16 cellular contexts compared by ENCODE assay signal in genomic region chr12:14267724-14268123, GRCh38.
"Had no signal": no experiment of that assay in that cellular context is flagged by ENCODE, and none has a peak within 500 bp of the region (broad histone marks: within the 10 kb centered on the region; RNA-seq: fewer than 3 reads in every experiment).

No MANE protein-coding gene starts in this region.

- DNase-seq: activated CD4-positive, alpha-beta T cell treated with anti-CD3 and anti-CD28 coated beads, Interleukin-2, amount 10 ng/mL, durations not matched to agents 7 days and 5 days; activated CD4-positive, CD25-positive, alpha-beta regulatory T cell; activated CD8-positive, alpha-beta memory T cell treated with anti-CD3 and anti-CD28 coated beads for 24 hours; activated naive CD4-positive, alpha-beta T cell treated with Interleukin-2 at 50 U/mL for 16 hours; anterior cingulate cortex; cerebellar nuclear complex; effector memory CD8-positive, alpha-beta T cell; heart left ventricle; naive thymus-derived CD4-positive, alpha-beta T cell; occipital lobe; stimulated activated CD4-positive, alpha-beta T cell treated with anti-CD3 and anti-CD28 coated beads, Interleukin-12 subunit alpha, Interleukin-12 subunit beta, amount 100 ng/mL, for 4 hours; stimulated activated CD4-positive, alpha-beta T cell treated with anti-CD3 and anti-CD28 coated beads, Interleukin-2, amount 100 ng/mL, for 24 hours had no signal

- ATAC-seq: effector memory CD8-positive, alpha-beta T cell; heart left ventricle; naive thymus-derived CD4-positive, alpha-beta T cell had no signal

- H3K27me3 ChIP-seq: heart left ventricle had no signal

- H3K4me3 Mint-ChIP-seq: activated CD4-positive, alpha-beta T cell treated with anti-CD3 and anti-CD28 coated beads, Interleukin-2, amount 10 ng/mL, durations not matched to agents 7 days and 5 days; effector memory CD8-positive, alpha-beta T cell; naive thymus-derived CD4-positive, alpha-beta T cell; T-helper 2 cell treated with Interferon-gamma antibody and Interleukin-4, amounts not matched to agents 5 μg/mL and 100 μg/mL, for 36 hours had no signal

- H3K4me3 ChIP-seq: heart left ventricle, lung, thoracic aorta had no signal

- H3K36me3 ChIP-seq: heart left ventricle, thoracic aorta had no signal

- H3K27me3 Mint-ChIP-seq: activated CD4-positive, alpha-beta T cell treated with anti-CD3 and anti-CD28 coated beads, Interleukin-2, amount 10 ng/mL, durations not matched to agents 7 days and 5 days; effector memory CD8-positive, alpha-beta T cell; naive thymus-derived CD4-positive, alpha-beta T cell had no signal

- H3K9me3 ChIP-seq: thoracic aorta had no signal

- H3K27ac Mint-ChIP-seq: activated CD4-positive, alpha-beta T cell treated with anti-CD3 and anti-CD28 coated beads, Interleukin-2, amount 10 ng/mL, durations not matched to agents 7 days and 5 days; T-helper 2 cell treated with Interferon-gamma antibody and Interleukin-4, amounts not matched to agents 5 μg/mL and 100 μg/mL, for 36 hours had no signal

- H3K4me1 ChIP-seq: heart left ventricle had no signal

- H3K27ac ChIP-seq: epithelial cell of prostate, thoracic aorta had no signal
